Comparison of ENCODE assay signal across 22 cellular contexts in the genomic region with DNA sequence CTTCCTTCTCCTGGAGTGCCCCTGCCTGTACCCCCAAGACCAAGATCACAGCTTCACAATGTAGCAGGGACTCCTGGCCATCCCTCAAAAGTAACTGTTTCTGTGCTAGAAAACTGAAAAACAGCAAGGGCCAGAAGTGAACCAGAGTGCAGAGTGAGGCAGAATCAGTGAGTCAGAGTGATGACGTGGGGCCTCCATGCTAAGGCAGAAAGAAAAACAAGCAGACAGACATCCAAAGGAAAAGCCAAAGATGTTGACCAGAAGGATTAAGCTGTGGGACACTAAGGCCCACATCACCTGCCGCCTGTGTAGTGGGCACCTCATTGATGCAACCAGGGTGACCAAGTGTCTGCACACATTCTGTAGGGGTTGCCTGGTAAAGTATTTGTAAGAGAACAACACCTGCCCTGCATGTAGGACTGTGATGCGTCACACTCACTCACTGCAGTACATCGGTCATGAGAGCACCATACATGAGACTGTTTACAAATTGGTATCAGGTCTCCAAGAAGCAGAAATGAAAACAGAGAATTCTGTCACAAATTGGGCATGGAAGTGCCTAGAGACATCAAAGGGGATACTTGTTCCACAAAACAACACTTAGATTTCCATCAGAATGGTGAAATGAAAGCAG. TPM values are rescaled to one million over a fixed set of nuclear protein-coding genes. Genes with fewer than 3 reads are reported as not detected.
DNase-seq lines count a peak whose midpoint lies in the region; ATAC-seq and TF ChIP-seq lines count a peak whose summit lies in the region.
"Had no signal": no experiment of that assay in that cellular context is flagged by ENCODE, and none has a peak within 500 bp of the region (broad histone marks: within the 10 kb centered on the region; RNA-seq: fewer than 3 reads in every experiment).

No MANE protein-coding gene starts in this region.

- no peaks in the 10 kb centered on the region for H3K4me1 Mint-ChIP-seq in activated CD4-positive, alpha-beta T cell treated with anti-CD3 and anti-CD28 coated beads for 36 hours
- no peaks in the 10 kb centered on the region for H3K4me1 Mint-ChIP-seq in stimulated activated memory B cell treated with anti-CD40 and anti-IgM and Interleukin-4, amounts not matched to agents 10 μg/mL and 1 μg/mL and 100 μg/mL, for 72 hours
- H3K4me1 Mint-ChIP-seq: activated CD4-positive, alpha-beta T cell treated with anti-CD3 and anti-CD28 coated beads, Interleukin-2, amount 10 ng/mL, durations not matched to agents 7 days and 5 days; CD4-positive, alpha-beta memory T cell had no signal

- POLR2A ChIA-PET in activated CD4-positive, alpha-beta T cell treated with anti-CD3 and anti-CD28 coated beads for 36 hours (lab: Charles Lee): no interaction called here

- TF ChIP-seq CTCF in fibroblast of mammary gland (conservative IDR thresholded peaks at IDR 0.05; ENCODE audit: control insufficient read depth, insufficient read depth, low read depth, low read length): no peak

- H3K4me3 Mint-ChIP-seq in activated CD4-positive, alpha-beta T cell treated with anti-CD3 and anti-CD28 coated beads for 36 hours: no peak overlapping the region
- no peak overlapping the region for H3K4me3 Mint-ChIP-seq in stimulated activated memory B cell treated with anti-CD40 and anti-IgM and Interleukin-4, amounts not matched to agents 10 μg/mL and 1 μg/mL and 100 μg/mL, for 72 hours
- H3K4me3 Mint-ChIP-seq: activated CD4-positive, alpha-beta T cell treated with anti-CD3 and anti-CD28 coated beads, Interleukin-2, amount 10 ng/mL, durations not matched to agents 7 days and 5 days; CD4-positive, alpha-beta memory T cell; naive thymus-derived CD4-positive, alpha-beta T cell had no signal

- DNase-seq in activated CD4-positive, alpha-beta T cell treated with anti-CD3 and anti-CD28 coated beads for 36 hours: no peak
- DNase-seq in activated CD4-positive, alpha-beta T cell treated with anti-CD3 and anti-CD28 coated beads, Interleukin-2, amount 50 U/mL, for 1 hour: no peak
- DNase-seq in SHP77 treated with DMSO at 0.1 percent for 48 hours (lab: John Stamatoyannopoulos, UW) (peak; percentile 82), fibroblast of mammary gland (ENCODE audit: low read depth) (peak; percentile 75), NCI-H82 treated with DMSO at 0.1 percent for 48 hours (lab: John Stamatoyannopoulos, UW; ENCODE audit: unreplicated experiment) (no peak)
- DNase-seq: 8988T; activated CD4-positive, alpha-beta T cell treated with anti-CD3 and anti-CD28 coated beads, Interleukin-2, amount 10 ng/mL, durations not matched to agents 7 days and 5 days; activated T-cell treated with anti-CD3 and anti-CD28 coated beads, Interleukin-2, amount 50 U/mL, for 1 hour; CD4-positive, alpha-beta memory T cell; erythroblast; GDM1; left lung; naive thymus-derived CD4-positive, alpha-beta T cell; NCI-H1048; NCI-H2171 treated with DMSO at 0.1 percent for 48 hours; psoas muscle; Right ventricle myocardium superior; T-helper 9 cell had no signal

- H3K9me3 Mint-ChIP-seq in activated CD4-positive, alpha-beta T cell treated with anti-CD3 and anti-CD28 coated beads for 36 hours (ENCODE audit: low read depth): no peaks in the 10 kb centered on the region
- H3K9me3 Mint-ChIP-seq in stimulated activated memory B cell treated with anti-CD40 and anti-IgM and Interleukin-4, amounts not matched to agents 10 μg/mL and 1 μg/mL and 100 μg/mL, for 72 hours: no peaks in the 10 kb centered on the region
- H3K9me3 Mint-ChIP-seq: activated CD4-positive, alpha-beta T cell treated with anti-CD3 and anti-CD28 coated beads, Interleukin-2, amount 10 ng/mL, durations not matched to agents 7 days and 5 days; activated naive CD4-positive, alpha-beta T cell treated with anti-CD3 and anti-CD28 coated beads, Interleukin-2, amount 50 U/mL, for 72 hours; CD4-positive, alpha-beta memory T cell; naive thymus-derived CD4-positive, alpha-beta T cell had no signal

- H3K27me3 Mint-ChIP-seq in activated CD4-positive, alpha-beta T cell treated with anti-CD3 and anti-CD28 coated beads for 36 hours: peaks cover 7% of the 10 kb centered on the region
- no peaks in the 10 kb centered on the region for H3K27me3 Mint-ChIP-seq in stimulated activated memory B cell treated with anti-CD40 and anti-IgM and Interleukin-4, amounts not matched to agents 10 μg/mL and 1 μg/mL and 100 μg/mL, for 72 hours

- H3K4me3 ChIP-seq in fibroblast of mammary gland (ENCODE audit: control insufficient read depth, low read depth, low read length): no peak overlapping the region
- H3K4me3 ChIP-seq: left lung, psoas muscle had no signal

- CTCF ChIA-PET in activated CD4-positive, alpha-beta T cell treated with anti-CD3 and anti-CD28 coated beads for 36 hours (lab: Charles Lee): interaction anchor here (0.9 kb wide), 1 partner anchor 8 kb away, joined by 4 read pairs; no protein-coding TSS in a partner anchor

- intact Hi-C loops in activated CD4-positive, alpha-beta T cell treated with anti-CD3 and anti-CD28 coated beads for 36 hours (cut with DNase I, micrococcal nuclease): loop anchor here in 1 of 2 experiments (10.0 kb wide), 1 partner anchor 954 kb away; no protein-coding TSS in a partner anchor

- peak; percentile 55 for ATAC-seq in activated CD4-positive, alpha-beta T cell treated with anti-CD3 and anti-CD28 coated beads for 36 hours
- peak; percentile 47 for ATAC-seq in stimulated activated memory B cell treated with anti-CD40 and anti-IgM and Interleukin-4, amounts not matched to agents 10 μg/mL and 1 μg/mL and 100 μg/mL, for 72 hours
- ATAC-seq in GM21717 (IDR thresholded peaks at IDR 0.05; ENCODE audit: unreplicated experiment) (no peak), HG02588 (IDR thresholded peaks at IDR 0.05; ENCODE audit: unreplicated experiment) (no peak)
- ATAC-seq: left lung; naive thymus-derived CD4-positive, alpha-beta T cell; psoas muscle had no signal

- H3K27ac Mint-ChIP-seq in activated CD4-positive, alpha-beta T cell treated with anti-CD3 and anti-CD28 coated beads for 36 hours: no peak overlapping the region
- no peak overlapping the region for H3K27ac Mint-ChIP-seq in stimulated activated memory B cell treated with anti-CD40 and anti-IgM and Interleukin-4, amounts not matched to agents 10 μg/mL and 1 μg/mL and 100 μg/mL, for 72 hours
- H3K27ac Mint-ChIP-seq: activated CD4-positive, alpha-beta T cell treated with anti-CD3 and anti-CD28 coated beads, Interleukin-2, amount 10 ng/mL, durations not matched to agents 7 days and 5 days; activated naive CD4-positive, alpha-beta T cell treated with anti-CD3 and anti-CD28 coated beads, Interleukin-2, amount 50 U/mL, for 72 hours; CD4-positive, alpha-beta memory T cell; naive thymus-derived CD4-positive, alpha-beta T cell had no signal

- H3K36me3 Mint-ChIP-seq in activated CD4-positive, alpha-beta T cell treated with anti-CD3 and anti-CD28 coated beads for 36 hours (ENCODE audit: low read depth): no peaks in the 10 kb centered on the region
- H3K36me3 Mint-ChIP-seq in stimulated activated memory B cell treated with anti-CD40 and anti-IgM and Interleukin-4, amounts not matched to agents 10 μg/mL and 1 μg/mL and 100 μg/mL, for 72 hours: no peaks in the 10 kb centered on the region
- H3K36me3 Mint-ChIP-seq: activated naive CD4-positive, alpha-beta T cell treated with anti-CD3 and anti-CD28 coated beads, Interleukin-2, amount 50 U/mL, for 72 hours; CD4-positive, alpha-beta memory T cell; naive thymus-derived CD4-positive, alpha-beta T cell had no signal

RNA-seq across cellular contexts. Expression of a gene that starts 51.2 kb away (rescaled TPM):
- not detected for total RNA-seq in activated CD4-positive, alpha-beta T cell treated with anti-CD3 and anti-CD28 coated beads for 36 hours
- total RNA-seq: CD4-positive, alpha-beta memory T cell; naive thymus-derived CD4-positive, alpha-beta T cell had no signal

Comparison
In these comparisons a context has a peak if more than half of its experiments do, and no peak if none do; other contexts are left out.
1. ATAC-seq: peak in activated CD4-positive, alpha-beta T cell treated with anti-CD3 and anti-CD28 coated beads for 36 hours (single experiment) and stimulated activated memory B cell treated with anti-CD40 and anti-IgM and Interleukin-4, amounts not matched to agents 10 μg/mL and 1 μg/mL and 100 μg/mL, for 72 hours (single experiment); none in GM21717 (single experiment) and HG02588 (single experiment).
2. DNase-seq: peak in SHP77 treated with DMSO at 0.1 percent for 48 hours (single experiment) and fibroblast of mammary gland (single experiment); none in activated CD4-positive, alpha-beta T cell treated with anti-CD3 and anti-CD28 coated beads for 36 hours (single experiment), activated CD4-positive, alpha-beta T cell treated with anti-CD3 and anti-CD28 coated beads, Interleukin-2, amount 50 U/mL, for 1 hour (single experiment) and NCI-H82 treated with DMSO at 0.1 percent for 48 hours (single experiment).